Comparison of ENCODE assay signal across 1 cellular context in genomic region chr19:17324357-17325114, GRCh38.
TF ChIP-seq lines count a peak whose summit lies in the region.

No MANE protein-coding gene starts in this region.

TF ChIP-seq in GM12878, 131 proteins besides CTCF, POLR2A, EP300 and RAD21:
- TF ChIP-seq USF1 (IDR thresholded peaks at IDR 0.05; ENCODE audit: borderline replicate concordance, extremely low read length, insufficient read depth, low read depth, low read length): no peak
- TF ChIP-seq RBBP5 (conservative IDR thresholded peaks at IDR 0.05): no peak
TF ChIP-seq in GM12878: peak in this region for 0.
